21 cellular contexts compared by ENCODE assay signal in the genomic region with DNA sequence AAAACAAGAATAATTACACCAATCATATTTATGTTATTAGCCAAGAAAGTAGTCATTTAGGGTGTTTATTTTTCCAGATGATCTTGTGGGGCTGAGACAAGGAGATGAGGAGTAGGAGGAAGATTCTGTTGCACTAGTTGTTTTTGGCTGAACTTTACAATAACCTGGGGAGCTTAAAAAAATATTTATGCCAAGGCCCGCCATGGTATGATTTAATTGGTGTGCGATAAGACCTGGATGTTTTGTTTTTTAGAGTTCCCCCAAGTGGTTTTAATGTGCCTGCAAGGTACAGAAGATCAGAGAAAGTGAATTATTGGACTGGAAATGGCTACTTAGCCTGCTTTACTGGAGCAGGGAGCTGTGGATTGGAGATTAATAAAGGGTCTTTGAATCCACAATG.
"Had no signal": no experiment of that assay in that cellular context is flagged by ENCODE, and none has a peak within 500 bp of the region (broad histone marks: within the 10 kb centered on the region; RNA-seq: fewer than 3 reads in every experiment).

No MANE protein-coding gene starts in this region.

- H3K9ac ChIP-seq: KMS-11 had no signal

- H3K4me1 Mint-ChIP-seq: brain had no signal

- H3K4me2 ChIP-seq: KMS-11 had no signal

- H3K27ac ChIP-seq: KMS-11, SK-N-MC had no signal

- H3K9me3 Mint-ChIP-seq: activated T-cell treated with anti-CD3 and anti-CD28 coated beads, Interleukin-2, amount 50 U/mL, for 24 hours; activated T-helper 1 cell treated with anti-CD3 and anti-CD28 coated beads, Interleukin-12 subunit alpha, Interleukin-12 subunit beta, Interleukin-2, Interleukin-4 antibody, amounts not matched to agents 30 ng/mL and 10 ng/mL and 1 ng/mL, durations not matched to agents 14 hours and 24 hours and 36 hours; brain; central memory CD8-positive, alpha-beta T cell; IgD-negative memory B cell had no signal

- H3K36me3 Mint-ChIP-seq: activated CD8-positive, alpha-beta memory T cell treated with anti-CD3 and anti-CD28 coated beads, Interleukin-2, amount 10 ng/mL, durations not matched to agents 7 days and 5 days; activated naive CD8-positive, alpha-beta T cell; brain; IgD-negative memory B cell had no signal

- H3K4me3 ChIP-seq: SK-N-MC had no signal

- ATAC-seq: activated CD8-positive, alpha-beta memory T cell treated with anti-CD3 and anti-CD28 coated beads, Interleukin-2, amount 10 ng/mL, durations not matched to agents 7 days and 5 days had no signal

- H3K27me3 Mint-ChIP-seq: activated naive CD8-positive, alpha-beta T cell; activated T-cell treated with anti-CD3 and anti-CD28 coated beads, Interleukin-2, amount 50 U/mL, for 24 hours; central memory CD8-positive, alpha-beta T cell had no signal

- H3K27ac Mint-ChIP-seq: activated CD8-positive, alpha-beta memory T cell treated with anti-CD3 and anti-CD28 coated beads, Interleukin-2, amount 10 ng/mL, durations not matched to agents 7 days and 5 days; activated naive CD8-positive, alpha-beta T cell; activated T-cell treated with anti-CD3 and anti-CD28 coated beads, Interleukin-2, amount 50 U/mL, for 24 hours; activated T-helper 1 cell treated with anti-CD3 and anti-CD28 coated beads, Interleukin-12 subunit alpha, Interleukin-12 subunit beta, Interleukin-2, Interleukin-4 antibody, amounts not matched to agents 30 ng/mL and 10 ng/mL and 1 ng/mL, durations not matched to agents 14 hours and 24 hours and 36 hours; brain had no signal

- DNase-seq: activated CD4-positive, alpha-beta T cell treated with anti-CD3 and anti-CD28 coated beads for 48 hours; activated CD4-positive, alpha-beta T cell treated with anti-CD3 and anti-CD28 coated beads, Interleukin-2, amount 50 U/mL, for 4 hours; activated CD4-positive, CD25-positive, alpha-beta regulatory T cell treated with anti-CD3 and anti-CD28 coated beads, Interleukin-2, amount 50 U/mL, for 72 hours; activated CD8-positive, alpha-beta memory T cell treated with anti-CD3 and anti-CD28 coated beads, Interleukin-2, amount 10 ng/mL, durations not matched to agents 7 days and 5 days; activated effector memory CD4-positive, alpha-beta T cell treated with Interleukin-2 at 50 U/mL for 16 hours; activated naive CD4-positive, alpha-beta T cell treated with Interleukin-2 at 50 U/mL for 16 hours; activated T-cell treated with anti-CD3 and anti-CD28 coated beads, Interleukin-2, amount 50 U/mL, for 24 hours; amygdala; NCI-H1092; NCI-H1930; NCI-H510A treated with DMSO at 0.1 percent for 48 hours; NCI-H69; NK-92 treated with Interleukin-12 subunit alpha and Interleukin-12 subunit beta, amount 100 ng/mL, for 24 hours; SW 1271 had no signal

- H3K4me3 Mint-ChIP-seq: activated CD8-positive, alpha-beta memory T cell treated with anti-CD3 and anti-CD28 coated beads, Interleukin-2, amount 10 ng/mL, durations not matched to agents 7 days and 5 days; activated naive CD8-positive, alpha-beta T cell; activated T-cell treated with anti-CD3 and anti-CD28 coated beads, Interleukin-2, amount 50 U/mL, for 24 hours; activated T-helper 1 cell treated with anti-CD3 and anti-CD28 coated beads, Interleukin-12 subunit alpha, Interleukin-12 subunit beta, Interleukin-2, Interleukin-4 antibody, amounts not matched to agents 30 ng/mL and 10 ng/mL and 1 ng/mL, durations not matched to agents 14 hours and 24 hours and 36 hours; central memory CD8-positive, alpha-beta T cell had no signal
